Comparison of ENCODE assay signal across 23 cellular contexts in the genomic region with DNA sequence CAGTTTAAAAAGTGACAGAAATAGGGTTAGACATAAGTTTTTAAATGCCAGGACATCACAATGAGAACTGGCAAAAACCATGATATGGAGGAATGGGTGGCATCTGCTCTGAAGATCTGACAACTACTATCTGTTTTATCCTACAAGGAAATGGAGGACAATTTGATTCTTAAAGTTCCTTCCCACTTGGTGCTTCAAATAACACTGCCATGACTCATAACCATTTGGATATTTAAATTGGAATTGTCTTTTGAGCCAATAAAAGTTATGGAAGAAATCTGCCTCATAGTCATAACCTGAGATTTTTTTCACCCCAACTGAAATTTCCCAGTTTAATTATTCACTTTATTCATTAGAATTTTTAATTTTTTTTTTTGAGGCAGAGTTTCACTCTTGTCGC.
DNase-seq lines count a peak whose midpoint lies in the region; ATAC-seq and TF ChIP-seq lines count a peak whose summit lies in the region.
"Had no signal": no experiment of that assay in that cellular context is flagged by ENCODE, and none has a peak within 500 bp of the region (broad histone marks: within the 10 kb centered on the region; RNA-seq: fewer than 3 reads in every experiment).

No MANE protein-coding gene starts in this region.

- H3K79me2 ChIP-seq in PC-3 (ENCODE audit: low read length): no peaks in the 10 kb centered on the region

- no peak overlapping the region for H3K27ac ChIP-seq in PC-3 (ENCODE audit: low read length)

- no peak for ATAC-seq in PC-3
- no peak for ATAC-seq in GM21367 (IDR thresholded peaks at IDR 0.05; ENCODE audit: unreplicated experiment)
- ATAC-seq: GM23338, HCT116, T-cell had no signal

- no peaks in the 10 kb centered on the region for H4K20me1 ChIP-seq in PC-3 (ENCODE audit: low read length)

- CTCF ChIA-PET in PC-3 (lab: Charles Lee): no interaction called here

- H3K27me3 ChIP-seq in PC-3 (ENCODE audit: low read length): peaks cover 8% of the 10 kb centered on the region; the same call in 1 of the 2 replicates
- H3K27me3 ChIP-seq: BE2C had no signal

- no peaks in the 10 kb centered on the region for H3K36me3 ChIP-seq in PC-3 (ENCODE audit: low read depth, low read length)
- H3K36me3 ChIP-seq: BE2C had no signal

- POLR2A ChIA-PET in PC-3 (lab: Charles Lee; ENCODE audit: unreplicated experiment): no interaction called here

- H3K4me3 ChIP-seq in PC-3 (ENCODE audit: low read length): no peak overlapping the region
- no peak overlapping the region for H3K4me3 ChIP-seq in foreskin fibroblast (ENCODE audit: low read depth in 1 of 2, low read length in 2 of 2)
- H3K4me3 ChIP-seq: GM23338 had no signal

- no peaks in the 10 kb centered on the region for H3K9me2 ChIP-seq in PC-3 (replicated peaks; ENCODE audit: low read length)
- H3K9me2 ChIP-seq: SK-N-SH had no signal

- H3K9me3 ChIP-seq in PC-3 (ENCODE audit: low read length): no peaks in the 10 kb centered on the region
- H3K9me3 ChIP-seq: BE2C, SK-N-SH had no signal

- H3F3A ChIP-seq in PC-3 (ENCODE audit: low read length, unreplicated experiment): no peaks in the 10 kb centered on the region

- no TSS peak for BruUV-seq in PC-3 (replicated peaks; lab: Mats Ljungman, UMichigan)

- intact Hi-C loops in PC-3 (cut with micrococcal nuclease): no loop called here

- no peak overlapping the region for H3K4me2 ChIP-seq in PC-3 (ENCODE audit: low read length)
- H3K4me2 ChIP-seq: GM23338, SK-N-SH had no signal

- TF ChIP-seq CTCF in PC-3 (conservative IDR thresholded peaks at IDR 0.05; ENCODE audit: low read depth, low read length): no peak
- no peak for TF ChIP-seq CTCF in foreskin fibroblast (IDR thresholded peaks at IDR 0.05; ENCODE audit: low read depth, low read length)

- DNase-seq in GM03348 (ENCODE audit: low spot score): peak; percentile 46
- peak; percentile 19 for DNase-seq in PC-3
- DNase-seq in foreskin fibroblast: peak; percentile 23 to 63
- DNase-seq in dermis blood vessel endothelial cell: no peak
- DNase-seq in NCI-H1417 treated with DMSO at 0.1 percent for 48 hours (lab: John Stamatoyannopoulos, UW): no peak
- no peak for DNase-seq in DMS79 treated with DMSO at 0.1 percent for 48 hours (lab: John Stamatoyannopoulos, UW)
- DNase-seq: BE2C; CD4-positive, CD25-positive, alpha-beta regulatory T cell; COR-L47; DMS 273 treated with DMSO at 0.1 percent for 48 hours; NCI-H1105; NCI-H187; NCI-H2107; NCI-H524; NCI-H82; OCI-M1; RPMI8226; SHP77 treated with DMSO at 0.1 percent for 48 hours; SK-N-SH; T-cell had no signal

- no peak overlapping the region for H3K9ac ChIP-seq in PC-3 (ENCODE audit: low read length)
- H3K9ac ChIP-seq: SK-N-SH had no signal

- H3K4me1 ChIP-seq in PC-3 (ENCODE audit: insufficient read depth, low read length): peaks cover 5% of the 10 kb centered on the region; the same call in 1 of the 2 replicates
- H3K4me1 ChIP-seq: BE2C had no signal

- H2AFZ ChIP-seq in PC-3 (ENCODE audit: low read length): no peak overlapping the region
- H2AFZ ChIP-seq: GM23338 had no signal

Comparison
In these comparisons a context has a peak if more than half of its experiments do, and no peak if none do; other contexts are left out.
1. DNase-seq: peak in GM03348 (single experiment), PC-3 (single experiment) and foreskin fibroblast (2 of 2); none in dermis blood vessel endothelial cell (single experiment), NCI-H1417 treated with DMSO at 0.1 percent for 48 hours (single experiment) and DMS79 treated with DMSO at 0.1 percent for 48 hours (single experiment).